Comparison of ENCODE assay signal across 1 cellular context in genomic region chr5:66417681-66418248, GRCh38.
TF ChIP-seq lines count a peak whose summit lies in the region.

No MANE protein-coding gene starts in this region.

TF ChIP-seq in GM23338, 12 proteins besides CTCF, POLR2A, EP300 and RAD21 (continued from another document):
- TF ChIP-seq, protein P1, sequence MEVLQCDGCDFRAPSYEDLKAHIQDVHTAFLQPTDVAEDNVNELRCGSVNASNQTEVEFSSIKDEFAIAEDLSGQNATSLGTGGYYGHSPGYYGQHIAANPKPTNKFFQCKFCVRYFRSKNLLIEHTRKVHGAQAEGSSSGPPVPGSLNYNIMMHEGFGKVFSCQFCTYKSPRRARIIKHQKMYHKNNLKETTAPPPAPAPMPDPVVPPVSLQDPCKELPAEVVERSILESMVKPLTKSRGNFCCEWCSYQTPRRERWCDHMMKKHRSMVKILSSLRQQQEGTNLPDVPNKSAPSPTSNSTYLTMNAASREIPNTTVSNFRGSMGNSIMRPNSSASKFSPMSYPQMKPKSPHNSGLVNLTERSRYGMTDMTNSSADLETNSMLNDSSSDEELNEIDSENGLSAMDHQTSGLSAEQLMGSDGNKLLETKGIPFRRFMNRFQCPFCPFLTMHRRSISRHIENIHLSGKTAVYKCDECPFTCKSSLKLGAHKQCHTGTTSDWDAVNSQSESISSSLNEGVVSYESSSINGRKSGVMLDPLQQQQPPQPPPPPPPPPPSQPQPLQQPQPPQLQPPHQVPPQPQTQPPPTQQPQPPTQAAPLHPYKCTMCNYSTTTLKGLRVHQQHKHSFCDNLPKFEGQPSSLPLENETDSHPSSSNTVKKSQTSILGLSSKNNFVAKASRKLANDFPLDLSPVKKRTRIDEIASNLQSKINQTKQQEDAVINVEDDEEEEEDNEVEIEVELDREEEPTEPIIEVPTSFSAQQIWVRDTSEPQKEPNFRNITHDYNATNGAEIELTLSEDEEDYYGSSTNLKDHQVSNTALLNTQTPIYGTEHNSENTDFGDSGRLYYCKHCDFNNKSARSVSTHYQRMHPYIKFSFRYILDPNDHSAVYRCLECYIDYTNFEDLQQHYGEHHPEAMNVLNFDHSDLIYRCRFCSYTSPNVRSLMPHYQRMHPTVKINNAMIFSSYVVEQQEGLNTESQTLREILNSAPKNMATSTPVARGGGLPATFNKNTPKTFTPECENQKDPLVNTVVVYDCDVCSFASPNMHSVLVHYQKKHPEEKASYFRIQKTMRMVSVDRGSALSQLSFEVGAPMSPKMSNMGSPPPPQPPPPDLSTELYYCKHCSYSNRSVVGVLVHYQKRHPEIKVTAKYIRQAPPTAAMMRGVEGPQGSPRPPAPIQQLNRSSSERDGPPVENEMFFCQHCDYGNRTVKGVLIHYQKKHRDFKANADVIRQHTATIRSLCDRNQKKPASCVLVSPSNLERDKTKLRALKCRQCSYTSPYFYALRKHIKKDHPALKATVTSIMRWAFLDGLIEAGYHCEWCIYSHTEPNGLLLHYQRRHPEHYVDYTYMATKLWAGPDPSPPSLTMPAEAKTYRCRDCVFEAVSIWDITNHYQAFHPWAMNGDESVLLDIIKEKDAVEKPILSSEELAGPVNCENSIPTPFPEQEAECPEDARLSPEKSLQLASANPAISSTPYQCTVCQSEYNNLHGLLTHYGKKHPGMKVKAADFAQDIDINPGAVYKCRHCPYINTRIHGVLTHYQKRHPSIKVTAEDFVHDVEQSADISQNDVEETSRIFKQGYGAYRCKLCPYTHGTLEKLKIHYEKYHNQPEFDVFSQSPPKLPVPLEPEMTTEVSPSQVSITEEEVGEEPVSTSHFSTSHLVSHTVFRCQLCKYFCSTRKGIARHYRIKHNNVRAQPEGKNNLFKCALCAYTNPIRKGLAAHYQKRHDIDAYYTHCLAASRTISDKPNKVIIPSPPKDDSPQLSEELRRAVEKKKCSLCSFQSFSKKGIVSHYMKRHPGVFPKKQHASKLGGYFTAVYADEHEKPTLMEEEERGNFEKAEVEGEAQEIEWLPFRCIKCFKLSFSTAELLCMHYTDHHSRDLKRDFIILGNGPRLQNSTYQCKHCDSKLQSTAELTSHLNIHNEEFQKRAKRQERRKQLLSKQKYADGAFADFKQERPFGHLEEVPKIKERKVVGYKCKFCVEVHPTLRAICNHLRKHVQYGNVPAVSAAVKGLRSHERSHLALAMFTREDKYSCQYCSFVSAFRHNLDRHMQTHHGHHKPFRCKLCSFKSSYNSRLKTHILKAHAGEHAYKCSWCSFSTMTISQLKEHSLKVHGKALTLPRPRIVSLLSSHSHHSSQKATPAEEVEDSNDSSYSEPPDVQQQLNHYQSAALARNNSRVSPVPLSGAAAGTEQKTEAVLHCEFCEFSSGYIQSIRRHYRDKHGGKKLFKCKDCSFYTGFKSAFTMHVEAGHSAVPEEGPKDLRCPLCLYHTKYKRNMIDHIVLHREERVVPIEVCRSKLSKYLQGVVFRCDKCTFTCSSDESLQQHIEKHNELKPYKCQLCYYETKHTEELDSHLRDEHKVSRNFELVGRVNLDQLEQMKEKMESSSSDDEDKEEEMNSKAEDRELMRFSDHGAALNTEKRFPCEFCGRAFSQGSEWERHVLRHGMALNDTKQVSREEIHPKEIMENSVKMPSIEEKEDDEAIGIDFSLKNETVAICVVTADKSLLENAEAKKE (CRISPR knock-in tag; IDR thresholded peaks at IDR 0.05): no peak
